1 cellular context compared by ENCODE assay signal in the genomic region with DNA sequence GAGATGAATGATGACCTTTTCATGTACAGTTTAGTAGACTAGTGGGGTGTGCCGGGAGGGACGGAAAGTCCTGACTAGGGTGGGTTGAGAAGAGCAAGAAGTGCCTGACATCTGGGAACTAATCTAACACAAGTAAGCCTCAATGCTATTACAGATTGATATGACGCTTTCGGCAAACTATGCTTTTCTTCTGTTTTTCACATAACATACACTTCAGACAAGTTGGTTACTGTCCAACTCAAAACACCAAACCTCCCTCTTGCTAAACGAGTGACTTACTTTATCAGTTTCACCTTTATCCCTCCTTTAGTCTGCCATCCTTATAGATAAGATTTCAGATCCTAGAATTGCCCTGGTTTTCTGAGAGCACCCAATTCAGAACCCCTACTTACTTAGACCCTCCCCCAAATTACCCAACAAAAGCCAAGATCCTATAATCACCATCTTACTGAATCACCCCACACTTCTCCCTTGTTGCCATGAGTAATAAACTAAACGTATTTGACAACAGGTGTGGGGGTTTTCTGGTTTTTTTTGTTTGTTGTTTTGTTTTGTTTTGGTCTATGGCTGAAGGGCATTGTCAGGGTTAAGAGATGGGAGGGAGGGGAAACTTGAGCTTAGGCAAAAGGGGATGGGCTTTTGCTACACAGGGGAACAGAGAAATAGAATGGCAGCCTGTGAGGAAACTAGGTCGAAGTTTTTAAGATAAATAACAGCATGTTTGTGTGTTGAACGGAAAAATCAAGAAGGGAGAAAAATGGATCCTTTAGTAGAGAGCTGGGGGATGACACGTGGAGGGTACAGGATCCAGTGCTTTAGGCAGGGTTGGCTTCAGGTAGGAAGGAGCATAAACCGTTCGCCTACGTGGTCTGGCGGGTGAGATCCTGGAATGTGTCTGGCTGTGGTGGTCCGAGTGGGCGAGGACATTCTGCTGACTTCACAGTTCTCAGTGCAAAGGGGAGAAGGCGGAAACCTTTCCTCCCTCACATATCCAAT.
TF ChIP-seq lines count a peak whose summit lies in the region.

No MANE protein-coding gene starts in this region.

TF ChIP-seq in K562, 482 proteins besides CTCF, POLR2A, EP300 and RAD21 (continued from another document):
- TF ChIP-seq FOXK2 (conservative IDR thresholded peaks at IDR 0.05 in 1 of 2, IDR thresholded peaks at IDR 0.05 in 1 of 2; ENCODE audit: low read depth in 2 of 2) (peak; percentile 30 to 34; a peak in 1 of 4 replicates), RFX1 (IDR thresholded peaks at IDR 0.05) (0 out of 2 replicates have a peak, but pooled peaks have one; percentile 16), PML (IDR thresholded peaks at IDR 0.05; ENCODE audit: low read length) (no peak), C11orf30 (IDR thresholded peaks at IDR 0.05; ENCODE audit: low read depth) (peak; percentile 92), MEF2A (IDR thresholded peaks at IDR 0.05; ENCODE audit: control insufficient read depth, low read depth, low read length) (no peak), EWSR1 (IDR thresholded peaks at IDR 0.05; ENCODE audit: borderline replicate concordance, low read depth, partially characterized antibody) (no peak), ELF1 (tag; IDR thresholded peaks at IDR 0.05) (no peak), TAL1 (IDR thresholded peaks at IDR 0.05) (no peak), MYC (IDR thresholded peaks at IDR 0.05; ENCODE audit: low read depth, low read length) (0 out of 2 replicates have a peak, but pooled peaks have one; percentile 5), MYC (CRISPR knock-in tag; IDR thresholded peaks at IDR 0.05; ENCODE audit: borderline replicate concordance, low read depth) (no peak), MEIS2 (IDR thresholded peaks at IDR 0.05; ENCODE audit: partially characterized antibody) (no peak), NFRKB (IDR thresholded peaks at IDR 0.05; ENCODE audit: low read depth) (0 out of 2 replicates have a peak, but pooled peaks have one; percentile 53)
